In the genomic region with DNA sequence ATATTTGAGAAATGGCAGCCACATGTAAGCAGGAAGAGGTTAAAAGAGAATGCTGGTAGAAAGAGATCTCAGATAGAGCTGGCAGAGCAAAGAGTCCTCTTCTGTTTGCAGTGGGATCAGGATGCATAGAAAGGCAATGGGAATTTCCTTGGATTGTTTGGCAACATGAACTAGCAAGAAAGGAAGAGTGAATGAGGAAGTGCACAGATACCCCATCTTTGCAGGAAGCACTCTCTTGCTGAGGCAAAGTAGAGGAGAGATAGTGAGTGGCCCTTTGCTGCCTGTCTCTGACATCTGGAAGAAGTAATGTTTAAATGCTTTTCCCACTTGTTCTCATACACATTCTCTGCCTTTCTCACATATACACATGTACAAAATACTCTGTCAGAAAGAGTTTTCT, we compare ENCODE assay signal across 25 cellular contexts.
"Had no signal": no experiment of that assay in that cellular context is flagged by ENCODE, and none has a peak within 500 bp of the region (broad histone marks: within the 10 kb centered on the region; RNA-seq: fewer than 3 reads in every experiment).

No MANE protein-coding gene starts in this region.

- H3K27me3 Mint-ChIP-seq: naive B cell; progenitor cell of endocrine pancreas; stimulated activated naive B cell treated with anti-CD40 and anti-IgM and Interleukin-4, amounts not matched to agents 10 μg/mL and 1 μg/mL and 100 μg/mL, for 72 hours had no signal

- H3K36me3 ChIP-seq: ovary, thyroid gland had no signal

- H3K4me1 ChIP-seq: left ventricle myocardium inferior, stomach, testis, thyroid gland, transverse colon, upper lobe of left lung, vagina had no signal

- H3K4me1 Mint-ChIP-seq: mesothelial cell of epicardium, naive B cell had no signal

- H3K4me3 ChIP-seq: left ventricle myocardium inferior, lung, ovary, skin epidermis, stomach, testis, thyroid gland, transverse colon, upper lobe of left lung, vagina had no signal

- H3K27me3 ChIP-seq: ovary, stomach, testis, thyroid gland, transverse colon, upper lobe of left lung, vagina had no signal

- H3K27ac Mint-ChIP-seq: mesothelial cell of epicardium; natural killer cell; progenitor cell of endocrine pancreas; stimulated activated naive B cell treated with anti-CD40 and anti-IgM and Interleukin-4, amounts not matched to agents 10 μg/mL and 1 μg/mL and 100 μg/mL, for 72 hours had no signal

- H3K9me3 ChIP-seq: ovary, testis, thyroid gland, transverse colon, vagina had no signal

- DNase-seq: islet precursor cell; left ventricle myocardium inferior; mesendoderm; naive B cell; natural killer cell; ovary; retina; stimulated activated CD4-positive, alpha-beta T cell treated with anti-CD3 and anti-CD28 coated beads, Interleukin-12 subunit alpha, Interleukin-12 subunit beta, amount 100 ng/mL, for 4 hours; stimulated activated CD4-positive, alpha-beta T cell treated with anti-CD3 and anti-CD28 coated beads, Interleukin-15, amount 100 ng/mL, for 24 hours; stimulated activated CD4-positive, alpha-beta T cell treated with anti-CD3 and anti-CD28 coated beads, Interleukin-2, amount 100 ng/mL, for 24 hours; stimulated activated CD4-positive, alpha-beta T cell treated with anti-CD3 and anti-CD28 coated beads, Interleukin-4, amount 100 ng/mL, for 1 hour; stimulated activated naive B cell treated with anti-CD40 and anti-IgM and Interleukin-4, amounts not matched to agents 10 μg/mL and 1 μg/mL and 100 μg/mL, for 72 hours; stimulated activated naive CD8-positive, alpha-beta T cell treated with anti-CD3 and anti-CD28 coated beads, Interleukin-15, Interleukin-2, amounts not matched to agents 100 U/mL and 50 U/mL, for 24 hours; stomach; testis; thyroid gland; transverse colon; upper lobe of left lung had no signal

- H3K27ac ChIP-seq: left ventricle myocardium inferior, ovary, skin epidermis, stomach, testis, thyroid gland, transverse colon, upper lobe of left lung, vagina had no signal

- ATAC-seq: natural killer cell; right cardiac atrium; sciatic nerve; stimulated activated naive B cell treated with anti-CD40 and anti-IgM and Interleukin-4, amounts not matched to agents 10 μg/mL and 1 μg/mL and 100 μg/mL, for 72 hours; stimulated activated naive CD8-positive, alpha-beta T cell treated with anti-CD3 and anti-CD28 coated beads, Interleukin-15, Interleukin-2, amounts not matched to agents 100 U/mL and 50 U/mL, for 24 hours had no signal

- H3K4me3 Mint-ChIP-seq: mesothelial cell of epicardium; naive B cell; natural killer cell; stimulated activated naive B cell treated with anti-CD40 and anti-IgM and Interleukin-4, amounts not matched to agents 10 μg/mL and 1 μg/mL and 100 μg/mL, for 72 hours had no signal
